1 cellular context compared by ENCODE assay signal in genomic region chr13:23612182-23612581, GRCh38.
TF ChIP-seq lines count a peak whose summit lies in the region.

No MANE protein-coding gene starts in this region.

TF ChIP-seq in HepG2, 621 proteins besides CTCF, POLR2A, EP300 and RAD21 (continued from another document):
- TF ChIP-seq ZNF614 (CRISPR knock-in tag; IDR thresholded peaks at IDR 0.05; ENCODE audit: borderline replicate concordance), result no peak
- no peak for TF ChIP-seq FIP1L1 (IDR thresholded peaks at IDR 0.05; ENCODE audit: borderline replicate concordance, insufficient read depth, low read depth, low read length)
- TF ChIP-seq ZBTB7A (CRISPR knock-in tag; IDR thresholded peaks at IDR 0.05), result no peak
- TF ChIP-seq RARG (CRISPR knock-in tag; IDR thresholded peaks at IDR 0.05; ENCODE audit: low read depth), result no peak
- TF ChIP-seq U2AF2 (IDR thresholded peaks at IDR 0.05; ENCODE audit: low read depth, low read length), result no peak
- no peak for TF ChIP-seq SPEN (CRISPR knock-in tag; IDR thresholded peaks at IDR 0.05; ENCODE audit: low read depth)
- TF ChIP-seq ZNF816 (CRISPR knock-in tag; IDR thresholded peaks at IDR 0.05; ENCODE audit: borderline replicate concordance), result no peak
- no peak for TF ChIP-seq ZNF513 (CRISPR knock-in tag; conservative IDR thresholded peaks at IDR 0.05)
- TF ChIP-seq SMC3 (IDR thresholded peaks at IDR 0.05; ENCODE audit: low read length), result no peak
- no peak for TF ChIP-seq ZNF569 (CRISPR knock-in tag; IDR thresholded peaks at IDR 0.05; ENCODE audit: borderline replicate concordance)
- TF ChIP-seq ZNF747 (CRISPR knock-in tag; IDR thresholded peaks at IDR 0.05; ENCODE audit: borderline replicate concordance), result no peak
- no peak for TF ChIP-seq KDM6A (CRISPR knock-in tag; IDR thresholded peaks at IDR 0.05; ENCODE audit: low read depth)
- no peak for TF ChIP-seq ZNF235 (CRISPR knock-in tag; IDR thresholded peaks at IDR 0.05; ENCODE audit: borderline replicate concordance)
- no peak for TF ChIP-seq ARNT (IDR thresholded peaks at IDR 0.05)
- no peak for TF ChIP-seq ZNF362 (CRISPR knock-in tag; IDR thresholded peaks at IDR 0.05; ENCODE audit: borderline replicate concordance)
- no peak for TF ChIP-seq DMTF1 (CRISPR knock-in tag; IDR thresholded peaks at IDR 0.05)
- no peak for TF ChIP-seq ZNF619 (CRISPR knock-in tag; IDR thresholded peaks at IDR 0.05)
- TF ChIP-seq TIGD3 (CRISPR knock-in tag; IDR thresholded peaks at IDR 0.05; ENCODE audit: borderline replicate concordance), result no peak
TF ChIP-seq in HepG2: peak in this region for 0.
